19 cellular contexts compared by ENCODE assay signal in genomic region chr2:84201158-84201557, GRCh38.
"Had no signal": no experiment of that assay in that cellular context is flagged by ENCODE, and none has a peak within 500 bp of the region (broad histone marks: within the 10 kb centered on the region; RNA-seq: fewer than 3 reads in every experiment).

No MANE protein-coding gene starts in this region.

- DNase-seq: activated CD4-positive, alpha-beta T cell treated with anti-CD3 and anti-CD28 coated beads, Interleukin-2, amount 50 U/mL, for 48 hours; activated gamma-delta T cell; adrenal gland; effector CD8-positive, alpha-beta T cell; gastrocnemius medialis; head of caudate nucleus; kidney glomerular epithelial cell; left ventricle myocardium inferior; mammary epithelial cell; midbrain; stimulated activated CD4-positive, alpha-beta T cell treated with anti-CD3 and anti-CD28 coated beads, Interleukin-2, amount 100 ng/mL, for 24 hours; stimulated activated naive CD8-positive, alpha-beta T cell treated with anti-CD3 and anti-CD28 coated beads, Interleukin-15, Interleukin-2, amounts not matched to agents 100 U/mL and 50 U/mL, for 24 hours; substantia nigra; tibial artery; WERI-Rb-1 had no signal

- H3K4me1 ChIP-seq: adrenal gland, breast epithelium, gastrocnemius medialis, left ventricle myocardium inferior, prostate gland, right atrium auricular region, tibial artery had no signal

- H3K36me3 ChIP-seq: adrenal gland, breast epithelium, gastrocnemius medialis, left ventricle myocardium inferior, prostate gland, right atrium auricular region, tibial artery, WERI-Rb-1 had no signal

- H3K9me3 ChIP-seq: adrenal gland, breast epithelium, gastrocnemius medialis, left ventricle myocardium inferior, prostate gland, right atrium auricular region had no signal

- H3K27ac ChIP-seq: adrenal gland, breast epithelium, gastrocnemius medialis, left ventricle myocardium inferior, prostate gland, right atrium auricular region, tibial artery, WERI-Rb-1 had no signal

- H3K4me3 ChIP-seq: adrenal gland, breast epithelium, gastrocnemius medialis, left ventricle myocardium inferior, prostate gland, right atrium auricular region, tibial artery had no signal

- ATAC-seq: esophagus mucosa; gastrocnemius medialis; stimulated activated naive CD8-positive, alpha-beta T cell treated with anti-CD3 and anti-CD28 coated beads, Interleukin-15, Interleukin-2, amounts not matched to agents 100 U/mL and 50 U/mL, for 24 hours had no signal

- H3K27me3 ChIP-seq: adrenal gland, breast epithelium, gastrocnemius medialis, right atrium auricular region, tibial artery had no signal
